20 cellular contexts compared by ENCODE assay signal in genomic region chr1:225842788-225843425, GRCh38. TPM values are rescaled to one million over a fixed set of nuclear protein-coding genes. Genes with fewer than 3 reads are reported as not detected.
A peak's percentile ranks its signal among the peaks of the same experiment; 100 is the strongest.
DNase-seq lines count a peak whose midpoint lies in the region; ATAC-seq, FAIRE-seq and TF ChIP-seq lines count a peak whose summit lies in the region.
"Had no signal": no experiment of that assay in that cellular context is flagged by ENCODE, and none has a peak within 500 bp of the region (broad histone marks: within the 10 kb centered on the region; RNA-seq: fewer than 3 reads in every experiment).

No MANE protein-coding gene starts in this region.

- H3K36me3 ChIP-seq in transverse colon: peaks cover 0 to 7% (median 2%) of the 10 kb centered on the region in 4 donors
- H3K36me3 ChIP-seq: brain microvascular endothelial cell had no signal

- in situ Hi-C loops in transverse colon (cut with MboI; ENCODE audit: low pct_ligation_motif_present in 1 of 4, low pct_unique_long_range_greater_than_20kb in 1 of 4, low sequenced_read_pairs in 3 of 4): no loop called here

- TF ChIP-seq CTCF in progenitor cell of endocrine pancreas (IDR thresholded peaks at IDR 0.05; ENCODE audit: unreplicated experiment) (no peak), transverse colon (IDR thresholded peaks at IDR 0.05) (no peak)

- ATAC-seq in T-cell (replicated peaks in 1 of 4) (no peak), HG03175 (IDR thresholded peaks at IDR 0.05; ENCODE audit: unreplicated experiment) (no peak)

- no peaks in the 10 kb centered on the region for H3K27me3 ChIP-seq in transverse colon
- H3K27me3 ChIP-seq: brain microvascular endothelial cell, sigmoid colon, tibial nerve had no signal

- H3K4me3 ChIP-seq in transverse colon: no peak overlapping the region
- H3K4me3 ChIP-seq: sigmoid colon, tibial nerve had no signal

- WGBS in transverse colon (ENCODE audit: low coverage in 1 of 2), 2 donors: 69 to 80% methylated on average over 3 to 6 of the region's 6 CpGs

- peaks cover 0 to 10% (median 8%) of the 10 kb centered on the region in 4 donors for H3K4me1 ChIP-seq in transverse colon

- H3K27ac ChIP-seq in transverse colon: no peak overlapping the region
- H3K27ac ChIP-seq: brain microvascular endothelial cell, sigmoid colon, tibial nerve had no signal

- peak; percentile 2 for TF ChIP-seq POLR2A in erythroblast (IDR thresholded peaks at IDR 0.05; ENCODE audit: low read length)
- no peak for TF ChIP-seq POLR2A in transverse colon (IDR thresholded peaks at IDR 0.05)
- no peak for TF ChIP-seq POLR2A in GM12892 (IDR thresholded peaks at IDR 0.05; ENCODE audit: low read depth, low read length)

- H3K9me3 Mint-ChIP-seq in activated naive CD4-positive, alpha-beta T cell treated with anti-CD3 and anti-CD28 coated beads, Interleukin-2, amount 10 ng/mL, durations not matched to agents 7 days and 5 days: no peaks in the 10 kb centered on the region
- no peaks in the 10 kb centered on the region for H3K9me3 Mint-ChIP-seq in T-cell
- no peaks in the 10 kb centered on the region for H3K9me3 Mint-ChIP-seq in progenitor cell of endocrine pancreas (ENCODE audit: low read depth)
- H3K9me3 Mint-ChIP-seq: activated CD4-positive, alpha-beta T cell treated with anti-CD3 and anti-CD28 coated beads, Interleukin-2, amount 10 ng/mL, durations not matched to agents 7 days and 5 days; activated T-cell treated with anti-CD3 and anti-CD28 coated beads, Interleukin-2, amount 50 U/mL, for 72 hours had no signal

- peaks cover 18% of the 10 kb centered on the region for H3K36me3 Mint-ChIP-seq in activated naive CD4-positive, alpha-beta T cell treated with anti-CD3 and anti-CD28 coated beads, Interleukin-2, amount 10 ng/mL, durations not matched to agents 7 days and 5 days
- H3K36me3 Mint-ChIP-seq in T-cell (peaks cover 8% of the 10 kb centered on the region), progenitor cell of endocrine pancreas (ENCODE audit: insufficient read depth) (peaks cover 14% of the 10 kb centered on the region)

- peak overlapping the region; percentile 40 for H3K27ac Mint-ChIP-seq in activated naive CD4-positive, alpha-beta T cell treated with anti-CD3 and anti-CD28 coated beads, Interleukin-2, amount 10 ng/mL, durations not matched to agents 7 days and 5 days
- peak overlapping the region; percentile 75 to 80 for H3K27ac Mint-ChIP-seq in T-cell
- peak overlapping the region; percentile 14 for H3K27ac Mint-ChIP-seq in progenitor cell of endocrine pancreas
- H3K27ac Mint-ChIP-seq: activated T-cell treated with anti-CD3 and anti-CD28 coated beads, Interleukin-2, amount 50 U/mL, for 72 hours had no signal

- DNase-seq in activated naive CD4-positive, alpha-beta T cell treated with anti-CD3 and anti-CD28 coated beads, Interleukin-2, amount 10 ng/mL, durations not matched to agents 7 days and 5 days: no peak
- DNase-seq in activated naive CD4-positive, alpha-beta T cell treated with anti-CD3 and anti-CD28 coated beads, Interleukin-2, amount 50 U/mL, for 16 hours: no peak
- DNase-seq in T-cell: no peak
- no peak for DNase-seq in erythroblast (lab: John Stamatoyannopoulos, UW)
- DNase-seq in progenitor cell of endocrine pancreas (ENCODE audit: low spot score, unreplicated experiment): no peak
- no peak for DNase-seq in transverse colon
- no peak for DNase-seq in GM12892 (ENCODE audit: insufficient read length)
- DNase-seq: activated CD4-positive, alpha-beta T cell treated with anti-CD3 and anti-CD28 coated beads, Interleukin-2, amount 10 ng/mL, durations not matched to agents 7 days and 5 days; activated T-cell treated with anti-CD3 and anti-CD28 coated beads, Interleukin-2, amount 50 U/mL, for 72 hours; brain microvascular endothelial cell; effector CD8-positive, alpha-beta T cell; NCI-H2171 treated with DMSO at 0.1 percent for 48 hours; NK-92 treated with Interleukin-12 subunit alpha and Interleukin-12 subunit beta, amount 100 ng/mL, for 24 hours; occipital lobe; sigmoid colon; stimulated activated CD4-positive, alpha-beta T cell treated with anti-CD3 and anti-CD28 coated beads, Interleukin-2, amount 100 ng/mL, for 48 hours had no signal

- no peak for TF ChIP-seq EP300 in transverse colon (IDR thresholded peaks at IDR 0.05; ENCODE audit: low read depth)

- intact Hi-C loops in transverse colon (cut with DNase I; ENCODE audit: low total_unique reads): loop anchor here (10.0 kb wide), 1 partner anchor 68 kb away; the partner anchor contains the start of gene SRP9

- H3K4me1 Mint-ChIP-seq in activated naive CD4-positive, alpha-beta T cell treated with anti-CD3 and anti-CD28 coated beads, Interleukin-2, amount 10 ng/mL, durations not matched to agents 7 days and 5 days: peaks cover 12% of the 10 kb centered on the region
- H3K4me1 Mint-ChIP-seq in T-cell (peaks cover 43 to 54% (median 47%) of the 10 kb centered on the region in 3 donors), progenitor cell of endocrine pancreas (ENCODE audit: low read depth) (peaks cover 7% of the 10 kb centered on the region)

- H3K9me3 ChIP-seq in transverse colon: no peaks in the 10 kb centered on the region
- H3K9me3 ChIP-seq: sigmoid colon, tibial nerve had no signal

- FAIRE-seq in GM12892 (lab: Jason Lieb, UNC): no peak

- POLR2A ChIA-PET in T-cell (lab: Charles Lee): no interaction called here

- CTCF ChIA-PET in activated naive CD4-positive, alpha-beta T cell treated with anti-CD3 and anti-CD28 coated beads, Interleukin-2, amount 10 ng/mL, durations not matched to agents 7 days and 5 days (lab: Charles Lee): no interaction called here
- CTCF ChIA-PET in T-cell (lab: Charles Lee): interaction anchor here (0.6 to 0.7 kb wide), 2 partner anchors 471 to 1427 kb away, joined by 3 read pairs; no protein-coding TSS in a partner anchor

- H3K27me3 Mint-ChIP-seq in activated naive CD4-positive, alpha-beta T cell treated with anti-CD3 and anti-CD28 coated beads, Interleukin-2, amount 10 ng/mL, durations not matched to agents 7 days and 5 days: no peaks in the 10 kb centered on the region
- H3K27me3 Mint-ChIP-seq in T-cell (no peaks in the 10 kb centered on the region), progenitor cell of endocrine pancreas (no peaks in the 10 kb centered on the region)
- H3K27me3 Mint-ChIP-seq: activated CD4-positive, alpha-beta T cell treated with anti-CD3 and anti-CD28 coated beads, Interleukin-2, amount 10 ng/mL, durations not matched to agents 7 days and 5 days had no signal

- no peak overlapping the region for H3K4me3 Mint-ChIP-seq in activated naive CD4-positive, alpha-beta T cell treated with anti-CD3 and anti-CD28 coated beads, Interleukin-2, amount 10 ng/mL, durations not matched to agents 7 days and 5 days
- H3K4me3 Mint-ChIP-seq in T-cell (no peak overlapping the region), progenitor cell of endocrine pancreas (ENCODE audit: low read depth) (no peak overlapping the region)
- H3K4me3 Mint-ChIP-seq: activated CD4-positive, alpha-beta T cell treated with anti-CD3 and anti-CD28 coated beads, Interleukin-2, amount 10 ng/mL, durations not matched to agents 7 days and 5 days; activated T-cell treated with anti-CD3 and anti-CD28 coated beads, Interleukin-2, amount 50 U/mL, for 72 hours had no signal

RNA-seq across cellular contexts. Expression of gene EPHX1, which starts 33.0 kb away (rescaled TPM):
- total RNA-seq in T-cell (1 to 10 TPM in 4 of 5 donors, under 1 TPM in 1; 0.98 to 5.2 (median 3.7) TPM), progenitor cell of endocrine pancreas (41.2 and 41.5 TPM in 2 replicates), transverse colon (100 to 1,000 TPM in 1 of 4 donors, 10 to 100 TPM in 3; 56.9 to 114 (median 90.6) TPM)
- 2.2 TPM for polyA plus RNA-seq in GM12892 (2012; ENCODE audit: missing spikeins)

RNA-seq across cellular contexts. Expression of gene TMEM63A, which starts 39.3 kb away (rescaled TPM):
- total RNA-seq in T-cell (100 to 1,000 TPM; 332 to 473 (median 390) TPM), progenitor cell of endocrine pancreas (236 and 246 TPM in 2 replicates), transverse colon (100 to 1,000 TPM; 104 to 256 (median 180) TPM)
- 18.7 TPM for polyA plus RNA-seq in GM12892 (2012; ENCODE audit: missing spikeins)

RNA-seq across cellular contexts. Expression of gene LEFTY1, which starts 46.0 kb away (rescaled TPM):
- total RNA-seq in T-cell (under 1 TPM; 0.23 to 0.63 (median 0.35) TPM), progenitor cell of endocrine pancreas (22.9 and 26.0 TPM in 2 replicates), transverse colon (100 to 1,000 TPM in 3 of 4 donors, 10 to 100 TPM in 1; 86.0 to 320 (median 214) TPM)
- not detected for polyA plus RNA-seq in GM12892 (2012; ENCODE audit: missing spikeins)
- total RNA-seq: activated CD4-positive, alpha-beta T cell treated with anti-CD3 and anti-CD28 coated beads, Interleukin-2, amount 10 ng/mL, durations not matched to agents 7 days and 5 days; activated T-cell treated with anti-CD3 and anti-CD28 coated beads, Interleukin-2, amount 50 U/mL, for 72 hours; fibroblast of villous mesenchyme; lung microvascular endothelial cell; sigmoid colon had no signal

Comparison
In these comparisons a context has a peak if more than half of its experiments do, and no peak if none do; other contexts are left out.
1. H3K27ac Mint-ChIP-seq: peak in every context shown above with its lines; median percentile 78 in T-cell; 40 in activated naive CD4-positive, alpha-beta T cell treated with anti-CD3 and anti-CD28 coated beads, Interleukin-2, amount 10 ng/mL, durations not matched to agents 7 days and 5 days; 14 in progenitor cell of endocrine pancreas.
2. RNA of gene LEFTY1, which starts 46.0 kb away (total RNA-seq): 86.0 to 320 TPM in transverse colon and 22.9 to 26.0 TPM in progenitor cell of endocrine pancreas; 0.23 to 0.63 TPM in T-cell; every median in the first group is over 10 times any median in the second.